Comparison of ENCODE assay signal across 8 cellular contexts in genomic region chr1:25616932-25617625, GRCh38. TPM values are rescaled to one million over a fixed set of nuclear protein-coding genes. Genes with fewer than 3 reads are reported as not detected.
DNase-seq lines count a peak whose midpoint lies in the region; ATAC-seq and TF ChIP-seq lines count a peak whose summit lies in the region.

No MANE protein-coding gene starts in this region.

- H3K27ac ChIP-seq in PC-3 (ENCODE audit: low read length), result no peak overlapping the region

- H3K9me2 ChIP-seq in PC-3 (replicated peaks; ENCODE audit: low read length), result no peaks in the 10 kb centered on the region

- no peaks in the 10 kb centered on the region for H3K9me3 Mint-ChIP-seq in dendritic cell treated with granulocyte-macrophage colony-stimulating factor and Interleukin-4, amounts not matched to agents 40 ng/mL and 50 ng/mL, for 4 days
- no peaks in the 10 kb centered on the region for H3K9me3 Mint-ChIP-seq in naive B cell

- H3K4me2 ChIP-seq in PC-3 (ENCODE audit: low read length), result peak overlapping the region; percentile 96

- H3K4me1 ChIP-seq in PC-3 (ENCODE audit: insufficient read depth, low read length), result peaks cover 17% of the 10 kb centered on the region

- peak overlapping the region; percentile 89 for H2AFZ ChIP-seq in PC-3 (ENCODE audit: low read length)

- H3F3A ChIP-seq in PC-3 (ENCODE audit: low read length, unreplicated experiment), result no peaks in the 10 kb centered on the region

- POLR2A ChIA-PET in PC-3 (lab: Charles Lee; ENCODE audit: unreplicated experiment), result no interaction called here

- H3K9me3 ChIP-seq in PC-3 (ENCODE audit: low read length), result no peaks in the 10 kb centered on the region

- peaks cover 7% of the 10 kb centered on the region; the same call in 1 of the 2 replicates for H3K27me3 ChIP-seq in PC-3 (ENCODE audit: low read length)

- peak overlapping the region; percentile 74 for H3K27ac Mint-ChIP-seq in dendritic cell treated with granulocyte-macrophage colony-stimulating factor and Interleukin-4, amounts not matched to agents 40 ng/mL and 50 ng/mL, for 4 days
- peak overlapping the region in 1 of 6 donors; percentile 37 for H3K27ac Mint-ChIP-seq in naive B cell

- peaks cover 24% of the 10 kb centered on the region for H3K36me3 Mint-ChIP-seq in dendritic cell treated with granulocyte-macrophage colony-stimulating factor and Interleukin-4, amounts not matched to agents 40 ng/mL and 50 ng/mL, for 4 days (ENCODE audit: low read depth)
- H3K36me3 Mint-ChIP-seq in naive B cell, result no peaks in the 10 kb centered on the region

- no peaks in the 10 kb centered on the region for H4K20me1 ChIP-seq in PC-3 (ENCODE audit: low read length)

- DNase-seq in activated CD4-positive, alpha-beta T cell treated with anti-CD3 and anti-CD28 coated beads for 1 hour, result peak; percentile 18
- DNase-seq in activated CD4-positive, alpha-beta T cell treated with anti-CD3 and anti-CD28 coated beads, Interleukin-2, amount 50 U/mL, for 48 hours, result no peak
- DNase-seq in PC-3, result no peak
- peak; percentile 17 for DNase-seq in naive B cell

- BruUV-seq in PC-3 (replicated peaks; lab: Mats Ljungman, UMichigan), result no TSS peak

- TF ChIP-seq CTCF in PC-3 (conservative IDR thresholded peaks at IDR 0.05; ENCODE audit: low read depth, low read length), result no peak

- no peaks in the 10 kb centered on the region for H3K36me3 ChIP-seq in PC-3 (ENCODE audit: low read depth, low read length)

- peak overlapping the region; percentile 74 for H3K4me3 ChIP-seq in PC-3 (ENCODE audit: low read length)

- intact Hi-C loops in PC-3 (cut with micrococcal nuclease), result no loop called here
- intact Hi-C loops in dendritic cell treated with granulocyte-macrophage colony-stimulating factor and Interleukin-4, amounts not matched to agents 40 ng/mL and 50 ng/mL, for 4 days (cut with micrococcal nuclease), result loop anchor here (10.0 kb wide), 2 partner anchors 72 to 98 kb away; partner anchors contain the start of gene LDLRAP1

- H3K9ac ChIP-seq in PC-3 (ENCODE audit: low read length), result no peak overlapping the region

- H3K4me1 Mint-ChIP-seq in dendritic cell treated with granulocyte-macrophage colony-stimulating factor and Interleukin-4, amounts not matched to agents 40 ng/mL and 50 ng/mL, for 4 days (ENCODE audit: low read depth), result peaks cover 57% of the 10 kb centered on the region
- peaks cover 21 to 38% (median 26%) of the 10 kb centered on the region in 3 donors for H3K4me1 Mint-ChIP-seq in naive B cell

- CTCF ChIA-PET in PC-3 (lab: Charles Lee), result no interaction called here

- peak overlapping the region; percentile 88 for H3K4me3 Mint-ChIP-seq in dendritic cell treated with granulocyte-macrophage colony-stimulating factor and Interleukin-4, amounts not matched to agents 40 ng/mL and 50 ng/mL, for 4 days
- peak overlapping the region in 6 of 8 donors; percentile 43 to 87 (median 76) for H3K4me3 Mint-ChIP-seq in naive B cell

- ATAC-seq in PC-3 (no peak; the same call in 1 of the 2 replicates), naive B cell (ENCODE audit: low read depth in 2 of 2) (peak; percentile 7 to 8), GM21515 (IDR thresholded peaks at IDR 0.05; ENCODE audit: unreplicated experiment) (no peak), HG02610 (IDR thresholded peaks at IDR 0.05; ENCODE audit: unreplicated experiment) (no peak), GM21447 (IDR thresholded peaks at IDR 0.05; ENCODE audit: unreplicated experiment) (no peak)

- H3K27me3 Mint-ChIP-seq in dendritic cell treated with granulocyte-macrophage colony-stimulating factor and Interleukin-4, amounts not matched to agents 40 ng/mL and 50 ng/mL, for 4 days, result peaks cover 30% of the 10 kb centered on the region
- H3K27me3 Mint-ChIP-seq in naive B cell, result peaks cover 26 to 44% (median 43%) of the 10 kb centered on the region in 3 donors

- H3K79me2 ChIP-seq in PC-3 (ENCODE audit: low read length), result no peaks in the 10 kb centered on the region

RNA-seq across cellular contexts. Expression of gene MAN1C1, which starts 0.5 kb away (rescaled TPM):
- 0.11 and 0.75 TPM in 2 replicates for total RNA-seq in PC-3 (2014; rRNA removed)
- polyA plus RNA-seq in naive B cell (ENCODE audit: low read depth in 6 of 6), result under 1 TPM in 3 of 6 donors, not detected in 3; 0.16 to 0.52 (median 0.44) TPM

Comparison
In these comparisons a context has a peak if more than half of its experiments do, and no peak if none do; other contexts are left out.
1. DNase-seq: peak in activated CD4-positive, alpha-beta T cell treated with anti-CD3 and anti-CD28 coated beads for 1 hour (single experiment) and naive B cell (single experiment); none in activated CD4-positive, alpha-beta T cell treated with anti-CD3 and anti-CD28 coated beads, Interleukin-2, amount 50 U/mL, for 48 hours (0 of 2) and PC-3 (single experiment).
2. ATAC-seq: peak in naive B cell (2 of 2); none in PC-3 (single experiment), GM21515 (single experiment), HG02610 (single experiment) and GM21447 (single experiment).